Comparison of ENCODE assay signal across 33 cellular contexts in genomic region chr3:45259144-45259543, GRCh38. TPM values are rescaled to one million over a fixed set of nuclear protein-coding genes. Genes with fewer than 3 reads are reported as not detected.
"Had no signal": no experiment of that assay in that cellular context is flagged by ENCODE, and none has a peak within 500 bp of the region (broad histone marks: within the 10 kb centered on the region; RNA-seq: fewer than 3 reads in every experiment).

No MANE protein-coding gene starts in this region.

- H3K27ac ChIP-seq: colonic mucosa, esophagus muscularis mucosa, foreskin keratinocyte, gastroesophageal sphincter, heart left ventricle, hepatocyte, ovary, psoas muscle, sigmoid colon, stomach, thyroid gland had no signal

- H3K4me2 ChIP-seq: hepatocyte had no signal

- H3K4me3 Mint-ChIP-seq: dendritic cell treated with granulocyte-macrophage colony-stimulating factor and Interleukin-4, amounts not matched to agents 40 ng/mL and 50 ng/mL, for 4 days; endodermal cell; immature natural killer cell; memory B cell; mesothelial cell of epicardium; naive B cell; natural killer cell treated with Interleukin-12 subunit alpha and Interleukin-12 subunit beta and Interleukin-15 and Interleukin-18, amount 100 ng/mL, for 72 hours; stimulated activated effector memory CD8-positive, alpha-beta T cell treated with anti-CD3 and anti-CD28 coated beads, Interleukin-12 subunit alpha, Interleukin-12 subunit beta, amount 100 ng/mL, for 72 hours had no signal

- H3K9me3 ChIP-seq: colonic mucosa, esophagus muscularis mucosa, gastroesophageal sphincter, heart left ventricle, mucosa of descending colon, ovary, psoas muscle, sigmoid colon, stomach, thyroid gland had no signal

- H2AFZ ChIP-seq: hepatocyte had no signal

- H3K4me1 Mint-ChIP-seq: immature natural killer cell; mesothelial cell of epicardium; naive B cell; stimulated activated effector memory CD8-positive, alpha-beta T cell treated with anti-CD3 and anti-CD28 coated beads, Interleukin-12 subunit alpha, Interleukin-12 subunit beta, amount 100 ng/mL, for 72 hours had no signal

- H3K79me2 ChIP-seq: hepatocyte had no signal

- H3K4me1 ChIP-seq: colonic mucosa, esophagus muscularis mucosa, foreskin keratinocyte, gastroesophageal sphincter, heart left ventricle, psoas muscle, sigmoid colon, stomach, thyroid gland had no signal

- ATAC-seq: foreskin keratinocyte; gastroesophageal sphincter; heart left ventricle; left colon; left ventricle myocardium superior; mucosa of descending colon; psoas muscle; right cardiac atrium; stimulated activated effector memory CD8-positive, alpha-beta T cell treated with anti-CD3 and anti-CD28 coated beads, Interleukin-12 subunit alpha, Interleukin-12 subunit beta, amount 100 ng/mL, for 72 hours had no signal

- H3K27me3 Mint-ChIP-seq: dendritic cell treated with granulocyte-macrophage colony-stimulating factor and Interleukin-4, amounts not matched to agents 40 ng/mL and 50 ng/mL, for 4 days had no signal

- H3K9me3 Mint-ChIP-seq: dendritic cell treated with granulocyte-macrophage colony-stimulating factor and Interleukin-4, amounts not matched to agents 40 ng/mL and 50 ng/mL, for 4 days; endodermal cell; immature natural killer cell; memory B cell; mesothelial cell of epicardium; naive B cell; natural killer cell treated with Interleukin-12 subunit alpha and Interleukin-12 subunit beta and Interleukin-15 and Interleukin-18, amount 100 ng/mL, for 72 hours; stimulated activated effector memory CD8-positive, alpha-beta T cell treated with anti-CD3 and anti-CD28 coated beads, Interleukin-12 subunit alpha, Interleukin-12 subunit beta, amount 100 ng/mL, for 72 hours had no signal

- H3K36me3 Mint-ChIP-seq: immature natural killer cell; memory B cell; mesothelial cell of epicardium; naive B cell; natural killer cell treated with Interleukin-12 subunit alpha and Interleukin-12 subunit beta and Interleukin-15 and Interleukin-18, amount 100 ng/mL, for 72 hours; stimulated activated effector memory CD8-positive, alpha-beta T cell treated with anti-CD3 and anti-CD28 coated beads, Interleukin-12 subunit alpha, Interleukin-12 subunit beta, amount 100 ng/mL, for 72 hours had no signal

- H3K27me3 ChIP-seq: colonic mucosa, esophagus muscularis mucosa, gastroesophageal sphincter, ovary, sigmoid colon, stomach, thyroid gland had no signal

- H3K4me3 ChIP-seq: colonic mucosa, esophagus muscularis mucosa, gastroesophageal sphincter, heart left ventricle, hepatocyte, lung, mucosa of descending colon, ovary, psoas muscle, sigmoid colon, stomach, thyroid gland had no signal

- H3K36me3 ChIP-seq: colonic mucosa, esophagus muscularis mucosa, gastroesophageal sphincter, heart left ventricle, ovary, sigmoid colon, stomach, thyroid gland had no signal

- H3K27ac Mint-ChIP-seq: dendritic cell treated with granulocyte-macrophage colony-stimulating factor and Interleukin-4, amounts not matched to agents 40 ng/mL and 50 ng/mL, for 4 days; endodermal cell; immature natural killer cell; memory B cell; mesothelial cell of epicardium; natural killer cell treated with Interleukin-12 subunit alpha and Interleukin-12 subunit beta and Interleukin-15 and Interleukin-18, amount 100 ng/mL, for 72 hours; stimulated activated effector memory CD8-positive, alpha-beta T cell treated with anti-CD3 and anti-CD28 coated beads, Interleukin-12 subunit alpha, Interleukin-12 subunit beta, amount 100 ng/mL, for 72 hours had no signal

- DNase-seq: colonic mucosa; effector CD8-positive, alpha-beta T cell; endodermal cell; foreskin keratinocyte; heart left ventricle; immature natural killer cell; islet precursor cell; kidney glomerular epithelial cell; left colon; left ventricle myocardium superior; mucosa of descending colon; naive B cell; nucleus accumbens; ovary; posterior cingulate gyrus; psoas muscle; right cardiac atrium; sigmoid colon; stimulated activated CD4-positive, alpha-beta T cell treated with anti-CD3 and anti-CD28 coated beads, Interleukin-2, amount 100 ng/mL, for 24 hours; stimulated activated CD4-positive, alpha-beta T cell treated with anti-CD3 and anti-CD28 coated beads, Interleukin-4, amount 100 ng/mL, for 24 hours; stimulated activated naive CD4-positive, alpha-beta T cell treated with Interleukin-2 at 50 U/mL for 16 hours; stomach; thyroid gland; trophoblast cell had no signal

RNA-seq across cellular contexts. Expression of gene TMEM158, which starts 33.1 kb away (rescaled TPM):
- polyA plus RNA-seq: immature natural killer cell had no signal
